8 cellular contexts compared by ENCODE assay signal in genomic region chr11:77065878-77066228, GRCh38. TPM values are rescaled to one million over a fixed set of nuclear protein-coding genes. Genes with fewer than 3 reads are reported as not detected.
DNase-seq lines count a peak whose midpoint lies in the region; ATAC-seq, FAIRE-seq and TF ChIP-seq lines count a peak whose summit lies in the region.

No MANE protein-coding gene starts in this region.

- TF ChIP-seq RAD21 in HepG2 (CRISPR knock-in tag; IDR thresholded peaks at IDR 0.05), result no peak

- TF ChIP-seq POLR2A in HepG2 (IDR thresholded peaks at IDR 0.05; ENCODE audit: insufficient read depth in 1 of 2, low read depth in 2 of 2, low read length in 2 of 2), result no peak
- TF ChIP-seq POLR2A in suprapubic skin (IDR thresholded peaks at IDR 0.05), result peak in 1 of 2 donors; percentile 43

- peaks cover 9% of the 10 kb centered on the region for H3K4me1 Mint-ChIP-seq in chondrocyte (ENCODE audit: low read depth)

- H3K9me3 ChIP-seq in Karpas-422 (ENCODE audit: low read length), result no peaks in the 10 kb centered on the region
- peaks cover 6% of the 10 kb centered on the region for H3K9me3 ChIP-seq in HepG2 (ENCODE audit: low read length)
- no peaks in the 10 kb centered on the region for H3K9me3 ChIP-seq in suprapubic skin

- FAIRE-seq in HepG2 (lab: Jason Lieb, UNC), result no peak

- no peaks in the 10 kb centered on the region for H3K79me2 ChIP-seq in Karpas-422 (ENCODE audit: low read length)
- no peaks in the 10 kb centered on the region for H3K79me2 ChIP-seq in HepG2 (ENCODE audit: insufficient read depth, low read length)

- 0% methylated on average over 10 of the region's 14 CpGs for WGBS in HepG2 (ENCODE audit: low lambda C conversion rate)
- WGBS in suprapubic skin, result 11% methylated on average over 12 of the region's 14 CpGs

- in situ Hi-C loops in HepG2 (cut with HindIII; ENCODE audit: extremely low pct_ligation_motif_present, low pct_unique_long_range_greater_than_20kb), result no loop called here

- H3K36me3 ChIP-seq in Karpas-422 (ENCODE audit: insufficient read depth, low read length), result no peaks in the 10 kb centered on the region
- no peaks in the 10 kb centered on the region for H3K36me3 ChIP-seq in HepG2 (replicated peaks in 1 of 2; ENCODE audit: control insufficient read depth in 1 of 2, insufficient read depth in 2 of 2, low read length in 2 of 2)
- H3K36me3 ChIP-seq in suprapubic skin, result no peaks in the 10 kb centered on the region

- CTCF ChIA-PET in HepG2 (lab: Yijun Ruan, JAX; ENCODE audit: low intra/inter-chr PET ratio, low total read pairs), result interaction anchor here (1.4 kb wide), 1 partner anchor 26 kb away, joined by 4 read pairs; no protein-coding TSS in a partner anchor

- peak; percentile 4; the same call in 2 of the 3 replicates for ATAC-seq in HepG2

- H3K9me2 ChIP-seq in Karpas-422 (replicated peaks; ENCODE audit: insufficient read depth, low read length), result no peaks in the 10 kb centered on the region

- DNase-seq in EL (peak; percentile 49), Karpas-422 (peak; percentile 49), chondrocyte (ENCODE audit: low spot score) (no peak), HepG2 (ENCODE audit: low spot score) (no peak), suprapubic skin (ENCODE audit: low spot score in 2 of 2) (peak; percentile 78 to 86), HuH-7 (ENCODE audit: low spot score) (no peak), NCI-H146 treated with DMSO at 0.1 percent for 48 hours (lab: John Stamatoyannopoulos, UW; ENCODE audit: unreplicated experiment) (no peak)
- DNase-seq in effector CD8-positive, alpha-beta T cell (lab: John Stamatoyannopoulos, UW), result no peak

- H3K27ac ChIP-seq in Karpas-422 (ENCODE audit: low read length) (no peak overlapping the region), HepG2 (ENCODE audit: extremely low read length, insufficient read depth, low read length) (no peak overlapping the region), suprapubic skin (peak overlapping the region; percentile 80)

- intact Hi-C loops in HepG2 (cut with micrococcal nuclease; ENCODE audit: unreplicated experiment), result loop anchor here (1.0 kb wide), 1 partner anchor 25 kb away; no protein-coding TSS in a partner anchor

- peaks cover 14% of the 10 kb centered on the region for H3K4me1 ChIP-seq in Karpas-422 (ENCODE audit: low read length)
- peaks cover 43% of the 10 kb centered on the region for H3K4me1 ChIP-seq in HepG2 (ENCODE audit: insufficient read depth, low read length)
- H3K4me1 ChIP-seq in suprapubic skin, result peaks cover 22% of the 10 kb centered on the region

- POLR2A ChIA-PET in HepG2 (lab: Yijun Ruan, JAX), result interaction anchor here (1.3 to 3.6 kb wide), 3 partner anchors 21 to 29 kb away, joined by 4 to 16 read pairs (median 9); no protein-coding TSS in a partner anchor

- no peaks in the 10 kb centered on the region for H3K9me3 Mint-ChIP-seq in chondrocyte (ENCODE audit: low read depth)

- H2AFZ ChIP-seq in Karpas-422 (ENCODE audit: low read length) (peak overlapping the region; percentile 97), HepG2 (ENCODE audit: low read length) (no peak overlapping the region)

- H3K9ac ChIP-seq in Karpas-422 (ENCODE audit: low read length), result peak overlapping the region; percentile 75
- peak overlapping the region; percentile 58 for H3K9ac ChIP-seq in HepG2 (ENCODE audit: insufficient read depth, low read depth, low read length)

- no TSS peak for BruUV-seq in HepG2 (replicated peaks; lab: Mats Ljungman, UMichigan)

- H3K4me2 ChIP-seq in Karpas-422 (ENCODE audit: low read depth, low read length, poor library complexity, severe bottlenecking) (peak overlapping the region; percentile 83), HepG2 (ENCODE audit: low read depth, low read length) (peak overlapping the region; percentile 98)

- TF ChIP-seq CTCF in chondrocyte (IDR thresholded peaks at IDR 0.05) (no peak), HepG2 (CRISPR knock-in tag; IDR thresholded peaks at IDR 0.05) (no peak), suprapubic skin (IDR thresholded peaks at IDR 0.05) (no peak)

- no peaks in the 10 kb centered on the region for H3K27me3 Mint-ChIP-seq in chondrocyte (ENCODE audit: low read depth)

- peak overlapping the region; percentile 65 for H3K4me3 Mint-ChIP-seq in chondrocyte (ENCODE audit: unreplicated experiment)

- H3K4me3 ChIP-seq in Karpas-422 (ENCODE audit: low read length) (peak overlapping the region; percentile 70), HepG2 (replicated peaks in 1 of 3; ENCODE audit: insufficient read depth in 1 of 3, low read depth in 2 of 3, low read length in 3 of 3) (peak overlapping the region; percentile 52 to 74 (median 66)), suprapubic skin (peak overlapping the region; percentile 80)

- H3K36me3 Mint-ChIP-seq in chondrocyte (ENCODE audit: low read depth), result no peaks in the 10 kb centered on the region

- no peaks in the 10 kb centered on the region for H3K27me3 ChIP-seq in Karpas-422 (ENCODE audit: low read length)
- peaks cover 19 to 54% of the 10 kb centered on the region in 2 experiments for H3K27me3 ChIP-seq in HepG2 (ENCODE audit: control insufficient read depth in 1 of 2, insufficient read depth in 2 of 2, low read length in 2 of 2)
- no peaks in the 10 kb centered on the region for H3K27me3 ChIP-seq in suprapubic skin

- H3K27ac Mint-ChIP-seq in chondrocyte (ENCODE audit: unreplicated experiment), result peak overlapping the region; percentile 80

- no peaks in the 10 kb centered on the region; the same call in 1 of the 2 replicates for H4K20me1 ChIP-seq in Karpas-422 (ENCODE audit: insufficient read depth, low read depth, low read length)
- H4K20me1 ChIP-seq in HepG2 (ENCODE audit: insufficient read depth, low read length), result 0 out of 2 replicates have a peak, but pooled peaks cover 4% of the 10 kb centered on the region

- no peak for TF ChIP-seq EP300 in HepG2 (IDR thresholded peaks at IDR 0.05; ENCODE audit: low read depth in 2 of 2, low read length in 2 of 2)
- no peak for TF ChIP-seq EP300 in HepG2 (CRISPR knock-in tag; IDR thresholded peaks at IDR 0.05; ENCODE audit: borderline replicate concordance)
- TF ChIP-seq EP300 in suprapubic skin (IDR thresholded peaks at IDR 0.05), result no peak

RNA-seq across cellular contexts. Expression of gene CAPN5, which starts 0.9 kb away (rescaled TPM):
- total RNA-seq in Karpas-422 (2014; rRNA removed; shearing (Covaris generic); ENCODE audit: low replicate concordance), result 0.07 and 0.54 TPM in 2 replicates
- total RNA-seq in chondrocyte, result 11.9 to 16.7 TPM (median 13.6 TPM) in 3 replicates
- 0.22 and 0.27 TPM in 2 replicates for total RNA-seq in HepG2 (2016; rRNA removed; fragmentation: Illumina TruSeq; extraction: Trizol)
- total RNA-seq in HepG2 (2016; cell fraction: cytosol; rRNA removed; fragmentation: Illumina TruSeq; extraction: Trizol; ENCODE audit: low read depth), result 0.09 TPM in 1 of 2 replicates, not detected in the other
- 0.27 and 0.28 TPM in 2 replicates for total RNA-seq in HepG2 (2016; cell fraction: insoluble cytoplasmic fraction; rRNA removed; fragmentation: Illumina TruSeq; extraction: Trizol)
- total RNA-seq in HepG2 (2016; cell fraction: membrane; rRNA removed; fragmentation: Illumina TruSeq; extraction: Trizol), result 0.28 and 0.34 TPM in 2 replicates
- total RNA-seq in HepG2 (2016; cell fraction: nucleus; rRNA removed; fragmentation: Illumina TruSeq; extraction: Trizol), result 0.66 and 0.75 TPM in 2 replicates
- polyA plus RNA-seq in HepG2 (2011; rRNA removed), result 1.2 and 2.1 TPM in 2 replicates
- polyA plus RNA-seq in HepG2 (2011; cell fraction: cytosol; rRNA removed), result 0.95 and 1.0 TPM in 2 replicates
- polyA plus RNA-seq in HepG2 (2011; cell fraction: nucleus; rRNA removed), result 3.7 and 6.7 TPM in 2 replicates
- 0.94 and 2.0 TPM in 2 replicates for polyA plus RNA-seq in HepG2 (2012)
- polyA plus RNA-seq in HepG2 (2016; cell fraction: cytosol; fragmentation: Illumina TruSeq; extraction: Trizol; ENCODE audit: low read depth), result 0.19 and 0.23 TPM in 2 replicates
- polyA plus RNA-seq in HepG2 (2016; cell fraction: insoluble cytoplasmic fraction; fragmentation: Illumina TruSeq; extraction: Trizol; ENCODE audit: low read depth), result 0.93 and 1.1 TPM in 2 replicates
- 0.37 and 0.48 TPM in 2 replicates for polyA plus RNA-seq in HepG2 (2016; cell fraction: membrane; fragmentation: Illumina TruSeq; extraction: Trizol; ENCODE audit: low read depth)
- polyA plus RNA-seq in HepG2 (2016; cell fraction: nucleus; fragmentation: Illumina TruSeq; extraction: Trizol; ENCODE audit: insufficient read depth, low read depth), result 0.68 and 0.85 TPM in 2 replicates
- 0.49 and 2.0 TPM in 2 replicates for polyA minus RNA-seq in HepG2 (2011; rRNA and poly(A)+ RNA removed; ENCODE audit: low replicate concordance)
- polyA minus RNA-seq in HepG2 (2011; cell fraction: cytosol; rRNA and poly(A)+ RNA removed), result 0.88 and 0.99 TPM in 2 replicates
- 1.0 and 1.7 TPM in 2 replicates for polyA minus RNA-seq in HepG2 (2011; cell fraction: nucleus; rRNA and poly(A)+ RNA removed)
- total RNA-seq in suprapubic skin, result 1 to 10 TPM in 3 of 4 donors, under 1 TPM in 1; 0.87 to 2.0 (median 1.1) TPM

RNA-seq across cellular contexts. Expression of gene B3GNT6, which starts 31.7 kb away (rescaled TPM):
- not detected in 2 replicates for total RNA-seq in Karpas-422 (2014; rRNA removed; shearing (Covaris generic); ENCODE audit: low replicate concordance)
- total RNA-seq in chondrocyte (not detected in 3 replicates), HepG2 (2016; rRNA removed; fragmentation: Illumina TruSeq; extraction: Trizol) (not detected in 2 replicates), suprapubic skin (not detected)
- not detected in 2 replicates for total RNA-seq in HepG2 (2016; cell fraction: cytosol; rRNA removed; fragmentation: Illumina TruSeq; extraction: Trizol; ENCODE audit: low read depth)
- total RNA-seq in HepG2 (2016; cell fraction: insoluble cytoplasmic fraction; rRNA removed; fragmentation: Illumina TruSeq; extraction: Trizol), result not detected in 2 replicates
- total RNA-seq in HepG2 (2016; cell fraction: membrane; rRNA removed; fragmentation: Illumina TruSeq; extraction: Trizol), result not detected in 2 replicates
- total RNA-seq in HepG2 (2016; cell fraction: nucleus; rRNA removed; fragmentation: Illumina TruSeq; extraction: Trizol), result not detected in 2 replicates
- not detected in 2 replicates for polyA plus RNA-seq in HepG2 (2011; rRNA removed)
- polyA plus RNA-seq in HepG2 (2011; cell fraction: cytosol; rRNA removed), result not detected in 2 replicates
- not detected in 2 replicates for polyA plus RNA-seq in HepG2 (2011; cell fraction: nucleus; rRNA removed)
- polyA plus RNA-seq in HepG2 (2012), result not detected in 2 replicates
- polyA plus RNA-seq in HepG2 (2016; cell fraction: cytosol; fragmentation: Illumina TruSeq; extraction: Trizol; ENCODE audit: low read depth), result not detected in 2 replicates
- polyA plus RNA-seq in HepG2 (2016; cell fraction: insoluble cytoplasmic fraction; fragmentation: Illumina TruSeq; extraction: Trizol; ENCODE audit: low read depth), result not detected in 2 replicates
- polyA plus RNA-seq in HepG2 (2016; cell fraction: membrane; fragmentation: Illumina TruSeq; extraction: Trizol; ENCODE audit: low read depth), result not detected in 2 replicates
- not detected in 2 replicates for polyA plus RNA-seq in HepG2 (2016; cell fraction: nucleus; fragmentation: Illumina TruSeq; extraction: Trizol; ENCODE audit: insufficient read depth, low read depth)
- polyA minus RNA-seq in HepG2 (2011; rRNA and poly(A)+ RNA removed; ENCODE audit: low replicate concordance), result not detected in 2 replicates
- not detected in 2 replicates for polyA minus RNA-seq in HepG2 (2011; cell fraction: cytosol; rRNA and poly(A)+ RNA removed)
- polyA minus RNA-seq in HepG2 (2011; cell fraction: nucleus; rRNA and poly(A)+ RNA removed), result not detected in 2 replicates

RNA-seq across cellular contexts. Expression of gene OMP, which starts 36.8 kb away (rescaled TPM):
- not detected in 2 replicates for total RNA-seq in Karpas-422 (2014; rRNA removed; shearing (Covaris generic); ENCODE audit: low replicate concordance)
- not detected in 3 replicates for total RNA-seq in chondrocyte
- not detected in 2 replicates for total RNA-seq in HepG2 (2016; rRNA removed; fragmentation: Illumina TruSeq; extraction: Trizol)
- total RNA-seq in HepG2 (2016; cell fraction: cytosol; rRNA removed; fragmentation: Illumina TruSeq; extraction: Trizol; ENCODE audit: low read depth), result not detected in 2 replicates
- not detected in 2 replicates for total RNA-seq in HepG2 (2016; cell fraction: insoluble cytoplasmic fraction; rRNA removed; fragmentation: Illumina TruSeq; extraction: Trizol)
- total RNA-seq in HepG2 (2016; cell fraction: membrane; rRNA removed; fragmentation: Illumina TruSeq; extraction: Trizol), result not detected in 2 replicates
- not detected in 2 replicates for total RNA-seq in HepG2 (2016; cell fraction: nucleus; rRNA removed; fragmentation: Illumina TruSeq; extraction: Trizol)
- polyA plus RNA-seq in HepG2 (2011; rRNA removed), result not detected in 2 replicates
- polyA plus RNA-seq in HepG2 (2011; cell fraction: cytosol; rRNA removed), result not detected in 2 replicates
- polyA plus RNA-seq in HepG2 (2011; cell fraction: nucleus; rRNA removed), result 1.9 TPM in 1 of 2 replicates, not detected in the other
- not detected in 2 replicates for polyA plus RNA-seq in HepG2 (2012)
- not detected in 2 replicates for polyA plus RNA-seq in HepG2 (2016; cell fraction: cytosol; fragmentation: Illumina TruSeq; extraction: Trizol; ENCODE audit: low read depth)
- polyA plus RNA-seq in HepG2 (2016; cell fraction: insoluble cytoplasmic fraction; fragmentation: Illumina TruSeq; extraction: Trizol; ENCODE audit: low read depth), result not detected in 2 replicates
- polyA plus RNA-seq in HepG2 (2016; cell fraction: membrane; fragmentation: Illumina TruSeq; extraction: Trizol; ENCODE audit: low read depth), result not detected in 2 replicates
- not detected in 2 replicates for polyA plus RNA-seq in HepG2 (2016; cell fraction: nucleus; fragmentation: Illumina TruSeq; extraction: Trizol; ENCODE audit: insufficient read depth, low read depth)
- not detected in 2 replicates for polyA minus RNA-seq in HepG2 (2011; rRNA and poly(A)+ RNA removed; ENCODE audit: low replicate concordance)
- not detected in 2 replicates for polyA minus RNA-seq in HepG2 (2011; cell fraction: cytosol; rRNA and poly(A)+ RNA removed)
- not detected in 2 replicates for polyA minus RNA-seq in HepG2 (2011; cell fraction: nucleus; rRNA and poly(A)+ RNA removed)
- 1 to 10 TPM in 1 of 4 donors, not detected in 3; 9.6 TPM for total RNA-seq in suprapubic skin

Comparison
In these comparisons a context has a peak if more than half of its experiments do, and no peak if none do; other contexts are left out.
1. DNase-seq: peak in EL (single experiment), Karpas-422 (single experiment) and suprapubic skin (2 of 2); none in chondrocyte (single experiment), HepG2 (single experiment), HuH-7 (single experiment), NCI-H146 treated with DMSO at 0.1 percent for 48 hours (single experiment) and effector CD8-positive, alpha-beta T cell (single experiment).
2. Peak in every context shown above with its lines, with median percentiles within 50 percentile points of each other: H3K4me3 ChIP-seq.